Comparison of ENCODE assay signal across 12 cellular contexts in the genomic region with DNA sequence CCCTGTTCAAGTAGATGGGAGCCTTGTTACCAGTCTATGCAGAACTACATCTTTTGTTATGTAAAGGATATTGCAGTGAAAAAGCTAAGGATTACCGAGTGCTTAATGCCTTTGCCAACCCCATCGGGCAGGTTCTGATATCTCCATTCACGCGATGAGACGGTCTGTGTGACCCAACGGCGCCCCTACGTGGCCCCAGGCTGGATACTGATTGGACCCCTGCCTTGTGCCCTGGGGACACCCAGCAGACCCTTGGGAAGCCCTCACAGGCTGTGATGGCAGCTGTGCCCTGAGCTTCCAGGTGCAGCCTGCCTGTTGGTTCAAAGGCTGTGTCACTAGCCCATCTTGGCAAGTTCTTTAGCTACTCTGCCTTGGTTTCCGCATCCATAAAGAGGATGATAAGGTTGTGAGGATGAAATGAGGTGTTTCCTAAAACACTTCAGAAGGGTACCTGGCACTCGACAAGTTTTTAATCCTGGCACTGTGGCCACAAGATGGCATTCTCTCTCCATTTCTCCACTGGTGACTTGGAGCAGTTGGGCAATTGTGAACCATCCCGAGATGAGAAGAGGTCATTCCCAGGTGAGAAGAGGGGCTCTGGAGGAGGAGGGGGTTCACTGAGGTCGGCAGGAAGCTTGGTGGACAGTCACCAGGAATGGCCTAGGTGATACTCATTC. TPM values are rescaled to one million over a fixed set of nuclear protein-coding genes. Genes with fewer than 3 reads are reported as not detected.
DNase-seq lines count a peak whose midpoint lies in the region; ATAC-seq, FAIRE-seq and TF ChIP-seq lines count a peak whose summit lies in the region.
"Had no signal": no experiment of that assay in that cellular context is flagged by ENCODE, and none has a peak within 500 bp of the region (broad histone marks: within the 10 kb centered on the region; RNA-seq: fewer than 3 reads in every experiment).

No MANE protein-coding gene starts in this region.

- no peak for DNase-seq in activated CD4-positive, alpha-beta T cell treated with anti-CD3 and anti-CD28 coated beads for 36 hours
- DNase-seq in activated CD4-positive, alpha-beta T cell treated with anti-CD3 and anti-CD28 coated beads for 4 hours: no peak
- DNase-seq in MM.1S (no peak), GM12878 (ENCODE audit: low read depth, low spot score) (no peak), osteocyte (ENCODE audit: extremely low spot score, unreplicated experiment) (no peak), DMS153 treated with DMSO at 0.1 percent for 48 hours (lab: John Stamatoyannopoulos, UW; ENCODE audit: unreplicated experiment) (no peak), putamen (ENCODE audit: low spot score) (no peak)
- DNase-seq: mucosa of descending colon, NCI-H146 had no signal

- no TSS peak for BruUV-seq in GM12878 (replicated peaks; lab: Mats Ljungman, UMichigan)

- no peaks in the 10 kb centered on the region for H3K9me2 ChIP-seq in MM.1S (replicated peaks; ENCODE audit: insufficient read depth, low read length)

- no peak for ATAC-seq in activated CD4-positive, alpha-beta T cell treated with anti-CD3 and anti-CD28 coated beads for 36 hours
- no peak for ATAC-seq in GM12878
- ATAC-seq in HG02870 (IDR thresholded peaks at IDR 0.05; ENCODE audit: unreplicated experiment): no peak

- TF ChIP-seq CTCF in MM.1S (IDR thresholded peaks at IDR 0.05; ENCODE audit: low read length): 0 out of 2 replicates have a peak, but pooled peaks have one; percentile 4
- no peak for TF ChIP-seq CTCF in GM12878 (IDR thresholded peaks at IDR 0.05 in 2 of 3, conservative IDR thresholded peaks at IDR 0.05 in 1 of 3; ENCODE audit: control insufficient read depth in 2 of 3, extremely low read depth in 1 of 3, insufficient read depth in 1 of 3, low read depth in 3 of 3, low read length in 3 of 3)
- TF ChIP-seq CTCF in osteocyte (IDR thresholded peaks at IDR 0.05): no peak

- peak; percentile 28; the same call in 1 of the 2 replicates for TF ChIP-seq RAD21 in GM12878 (IDR thresholded peaks at IDR 0.05; ENCODE audit: insufficient read depth, low read depth, low read length)

- H3K4me3 ChIP-seq in MM.1S (ENCODE audit: low read length) (no peak overlapping the region), GM12878 (no peak overlapping the region)
- H3K4me3 ChIP-seq: mucosa of descending colon had no signal

- H3K27ac ChIP-seq in MM.1S (ENCODE audit: low read length) (no peak overlapping the region), GM12878 (ENCODE audit: control insufficient read depth, insufficient read depth) (no peak overlapping the region)

- CTCF ChIA-PET in activated CD4-positive, alpha-beta T cell treated with anti-CD3 and anti-CD28 coated beads for 36 hours (lab: Charles Lee): interaction anchor here (0.6 to 2.5 kb wide), 7 partner anchors 10 to 167 kb away, joined by 3 to 13 read pairs (median 6); no protein-coding TSS in a partner anchor
- CTCF ChIA-PET in GM12878 (lab: Yijun Ruan, JAX): interaction anchor here (0.7 to 3.8 kb wide), 6 partner anchors 10 to 116 kb away, joined by 3 to 15 read pairs (median 10); no protein-coding TSS in a partner anchor

- H3K9me3 Mint-ChIP-seq in activated CD4-positive, alpha-beta T cell treated with anti-CD3 and anti-CD28 coated beads for 36 hours (ENCODE audit: low read depth): no peaks in the 10 kb centered on the region
- no peaks in the 10 kb centered on the region for H3K9me3 Mint-ChIP-seq in osteocyte (ENCODE audit: unreplicated experiment)

- RAD21 ChIA-PET in GM12878 (lab: Charles Lee; ENCODE audit: unreplicated experiment): interaction anchor here (0.7 to 1.3 kb wide), 5 partner anchors 10 to 555 kb away, joined by 3 to 4 read pairs (median 3); no protein-coding TSS in a partner anchor

- H4K20me1 ChIP-seq in MM.1S (ENCODE audit: insufficient read depth, low read length): 0 out of 2 replicates have a peak, but pooled peaks cover 1% of the 10 kb centered on the region
- H4K20me1 ChIP-seq in GM12878 (ENCODE audit: control insufficient read depth, insufficient read depth): no peaks in the 10 kb centered on the region; the same call in 1 of the 2 replicates

- WGBS in GM12878 (ENCODE audit: insufficient coverage, insufficient replicate concordance, low lambda C conversion rate, missing lambda C conversion rate): 87% methylated on average over 12 of the region's 12 CpGs

- peaks cover 25% of the 10 kb centered on the region for H3K36me3 Mint-ChIP-seq in activated CD4-positive, alpha-beta T cell treated with anti-CD3 and anti-CD28 coated beads for 36 hours (ENCODE audit: low read depth)
- H3K36me3 Mint-ChIP-seq in osteocyte (ENCODE audit: unreplicated experiment): peaks cover 18% of the 10 kb centered on the region

- no peak for FAIRE-seq in GM12878 (lab: Jason Lieb, UNC)
- FAIRE-seq: A204.1, bronchial epithelial cell had no signal

- H2AFZ ChIP-seq in MM.1S (ENCODE audit: low read length): no peak overlapping the region
- H2AFZ ChIP-seq in GM12878 (ENCODE audit: control insufficient read depth, low read depth, low read length): no peak overlapping the region

- no peak for TF ChIP-seq POLR2A in GM12878 (IDR thresholded peaks at IDR 0.05; ENCODE audit: low read depth, low read length)

- H3K4me1 ChIP-seq in MM.1S (ENCODE audit: low read length) (no peaks in the 10 kb centered on the region), GM12878 (ENCODE audit: control insufficient read depth, insufficient read depth, low read length) (peaks cover 32% of the 10 kb centered on the region)

- TF ChIP-seq EP300 in GM12878 (IDR thresholded peaks at IDR 0.05; ENCODE audit: borderline replicate concordance in 1 of 2, control insufficient read depth in 1 of 2, low read depth in 2 of 2, low read length in 2 of 2): no peak

- peaks cover 66% of the 10 kb centered on the region for H3K4me1 Mint-ChIP-seq in activated CD4-positive, alpha-beta T cell treated with anti-CD3 and anti-CD28 coated beads for 36 hours
- peaks cover 21% of the 10 kb centered on the region for H3K4me1 Mint-ChIP-seq in osteocyte (ENCODE audit: unreplicated experiment)

- H3K27me3 Mint-ChIP-seq in activated CD4-positive, alpha-beta T cell treated with anti-CD3 and anti-CD28 coated beads for 36 hours: no peaks in the 10 kb centered on the region
- H3K27me3 Mint-ChIP-seq in osteocyte (ENCODE audit: unreplicated experiment): no peaks in the 10 kb centered on the region

- intact Hi-C loops in activated CD4-positive, alpha-beta T cell treated with anti-CD3 and anti-CD28 coated beads for 36 hours (cut with DNase I, micrococcal nuclease): loop anchor here (5.0 kb wide), 2 partner anchors 33 to 163 kb away; a partner anchor contains a TSS
- intact Hi-C loops in GM12878 (cut with micrococcal nuclease; ENCODE audit: unreplicated experiment): no loop called here

- H3F3A ChIP-seq in MM.1S (ENCODE audit: insufficient read depth, low read length): no peaks in the 10 kb centered on the region

- no peak overlapping the region for H3K4me2 ChIP-seq in MM.1S (ENCODE audit: low read depth, low read length)
- H3K4me2 ChIP-seq in GM12878 (ENCODE audit: control insufficient read depth, insufficient read depth): no peak overlapping the region

- H3K36me3 ChIP-seq in MM.1S (replicated peaks; ENCODE audit: insufficient read depth, low read length) (no peaks in the 10 kb centered on the region), GM12878 (ENCODE audit: control insufficient read depth in 2 of 2, insufficient read depth in 2 of 2, low read length in 1 of 2) (peaks cover 10 to 18% of the 10 kb centered on the region in 2 experiments)

- POLR2A ChIA-PET in activated CD4-positive, alpha-beta T cell treated with anti-CD3 and anti-CD28 coated beads for 36 hours (lab: Charles Lee): interaction anchor here (0.8 kb wide), 1 partner anchor 33 kb away, joined by 3 read pairs; no protein-coding TSS in a partner anchor
- POLR2A ChIA-PET in GM12878 (lab: Charles Lee): no interaction called here

- no peak overlapping the region for H3K4me3 Mint-ChIP-seq in activated CD4-positive, alpha-beta T cell treated with anti-CD3 and anti-CD28 coated beads for 36 hours
- H3K4me3 Mint-ChIP-seq in osteocyte (ENCODE audit: unreplicated experiment): no peak overlapping the region

- H3K79me2 ChIP-seq in MM.1S (ENCODE audit: low read length): peaks cover 32% of the 10 kb centered on the region
- H3K79me2 ChIP-seq in GM12878 (ENCODE audit: control insufficient read depth, insufficient read depth, low read length): no peaks in the 10 kb centered on the region; the same call in 1 of the 2 replicates

- no peak overlapping the region for H3K9ac ChIP-seq in MM.1S (ENCODE audit: low read length)
- no peak overlapping the region for H3K9ac ChIP-seq in GM12878 (ENCODE audit: control insufficient read depth, insufficient read depth, low read length)

- H3K9me3 ChIP-seq in MM.1S (replicated peaks; ENCODE audit: insufficient read depth, low read length) (no peaks in the 10 kb centered on the region), GM12878 (replicated peaks; ENCODE audit: control insufficient read depth, insufficient read depth, low read length) (no peaks in the 10 kb centered on the region)
- H3K9me3 ChIP-seq: mucosa of descending colon had no signal

- H3K27ac Mint-ChIP-seq in activated CD4-positive, alpha-beta T cell treated with anti-CD3 and anti-CD28 coated beads for 36 hours: peak overlapping the region; percentile 55
- H3K27ac Mint-ChIP-seq in osteocyte (ENCODE audit: unreplicated experiment): peak overlapping the region; percentile 21

- in situ Hi-C loops in GM12878 (cut with MboI): loop anchor here (25.0 kb wide), 1 partner anchor 1762 kb away; a partner anchor contains a TSS

- SMC1A ChIA-PET in GM12878 (lab: Charles Lee; ENCODE audit: uncharacterized antibody, unreplicated experiment): interaction anchor here (0.8 to 5.0 kb wide), 5 partner anchors 10 to 424 kb away, joined by 3 to 44 read pairs (median 3); no protein-coding TSS in a partner anchor

- no peaks in the 10 kb centered on the region for H3K27me3 ChIP-seq in MM.1S (replicated peaks; ENCODE audit: insufficient read depth, low read length)
- H3K27me3 ChIP-seq in GM12878 (replicated peaks in 1 of 2; ENCODE audit: control insufficient read depth in 2 of 2, insufficient read depth in 2 of 2, low read length in 1 of 2): no peaks in the 10 kb centered on the region

RNA-seq across cellular contexts. Expression of a gene that starts 33.6 kb away (rescaled TPM):
- 10 to 100 TPM; 42.4 to 51.4 TPM for total RNA-seq in activated CD4-positive, alpha-beta T cell treated with anti-CD3 and anti-CD28 coated beads for 36 hours
- total RNA-seq in GM12878 (2013; cell fraction: nucleolus; rRNA removed): 114 and 120 TPM in 2 replicates
- total RNA-seq in GM12878 (2014; rRNA removed): 37.5 and 43.6 TPM in 2 replicates
- total RNA-seq in GM12878 (2014; rRNA removed; fragmentation: Illumina TruSeq; extraction: Trizol): 36.4 and 37.2 TPM in 2 replicates
- 50.3 and 52.5 TPM in 2 replicates for total RNA-seq in GM12878 (2021)
- polyA plus RNA-seq in GM12878 (2011; ENCODE audit: low read depth): 15.6 TPM
- 32.5 and 43.1 TPM in 2 replicates for polyA plus RNA-seq in GM12878 (2011; rRNA removed)
- 13.9 and 20.3 TPM in 2 replicates for polyA plus RNA-seq in GM12878 (2011; cell fraction: cytosol; rRNA removed)
- 15.3 and 17.4 TPM in 2 replicates for polyA plus RNA-seq in GM12878 (2011; cell fraction: nucleus; rRNA removed)
- 19.7 TPM in 2 replicates for polyA plus RNA-seq in GM12878 (2012)
- 22.7 and 25.4 TPM in 2 replicates for polyA plus RNA-seq in GM12878 (2014; fragmentation: Illumina TruSeq; extraction: Trizol)
- polyA plus RNA-seq in GM12878 (2014; fragmentation: Nextera tagmentation; extraction: Ambion mirVana): 10 to 100 TPM in 1 of 2 experiments, 1 to 10 TPM in 1; 8.7 to 12.5 TPM
- 21.7 and 23.5 TPM in 2 replicates for polyA plus RNA-seq in GM12878 (2014; rRNA removed)
- 10 to 100 TPM; 10.3 to 11.7 TPM for polyA plus RNA-seq in GM12878 (2016; fragmentation: Nextera tagmentation; extraction: Ambion mirVana)
- 43.4 and 59.5 TPM in 2 replicates for polyA minus RNA-seq in GM12878 (2011; rRNA and poly(A)+ RNA removed)
- 19.5 and 23.3 TPM in 2 replicates for polyA minus RNA-seq in GM12878 (2011; cell fraction: cytosol; rRNA and poly(A)+ RNA removed)
- polyA minus RNA-seq in GM12878 (2011; cell fraction: nucleus; rRNA and poly(A)+ RNA removed): 13.7 and 22.6 TPM in 2 replicates
- total RNA-seq in osteocyte: 73.4 and 80.2 TPM in 2 replicates
